Comparison of ENCODE assay signal across 1 cellular context in the genomic region with DNA sequence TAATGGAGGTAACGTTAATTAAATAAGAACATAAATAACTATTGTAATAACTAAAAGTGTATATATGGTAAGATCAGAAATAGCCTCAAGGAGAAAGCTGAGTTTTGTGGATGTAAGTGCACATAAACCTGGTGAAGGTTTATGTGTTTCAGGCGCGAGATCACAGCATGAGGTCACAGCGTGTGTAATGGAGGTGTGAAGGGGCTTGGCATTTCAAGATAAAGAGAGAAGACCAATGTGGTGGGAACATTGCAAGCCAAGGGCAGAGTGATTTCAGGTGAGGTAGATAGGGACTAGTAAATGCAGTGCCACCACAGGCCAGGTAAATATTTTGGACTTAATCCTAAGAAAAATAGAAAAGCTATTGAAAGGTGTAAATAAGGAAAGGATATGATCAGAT.
TF ChIP-seq lines count a peak whose summit lies in the region.

No MANE protein-coding gene starts in this region.

TF ChIP-seq in H1, 55 proteins besides CTCF, POLR2A, EP300 and RAD21:
- TF ChIP-seq, protein P1, sequence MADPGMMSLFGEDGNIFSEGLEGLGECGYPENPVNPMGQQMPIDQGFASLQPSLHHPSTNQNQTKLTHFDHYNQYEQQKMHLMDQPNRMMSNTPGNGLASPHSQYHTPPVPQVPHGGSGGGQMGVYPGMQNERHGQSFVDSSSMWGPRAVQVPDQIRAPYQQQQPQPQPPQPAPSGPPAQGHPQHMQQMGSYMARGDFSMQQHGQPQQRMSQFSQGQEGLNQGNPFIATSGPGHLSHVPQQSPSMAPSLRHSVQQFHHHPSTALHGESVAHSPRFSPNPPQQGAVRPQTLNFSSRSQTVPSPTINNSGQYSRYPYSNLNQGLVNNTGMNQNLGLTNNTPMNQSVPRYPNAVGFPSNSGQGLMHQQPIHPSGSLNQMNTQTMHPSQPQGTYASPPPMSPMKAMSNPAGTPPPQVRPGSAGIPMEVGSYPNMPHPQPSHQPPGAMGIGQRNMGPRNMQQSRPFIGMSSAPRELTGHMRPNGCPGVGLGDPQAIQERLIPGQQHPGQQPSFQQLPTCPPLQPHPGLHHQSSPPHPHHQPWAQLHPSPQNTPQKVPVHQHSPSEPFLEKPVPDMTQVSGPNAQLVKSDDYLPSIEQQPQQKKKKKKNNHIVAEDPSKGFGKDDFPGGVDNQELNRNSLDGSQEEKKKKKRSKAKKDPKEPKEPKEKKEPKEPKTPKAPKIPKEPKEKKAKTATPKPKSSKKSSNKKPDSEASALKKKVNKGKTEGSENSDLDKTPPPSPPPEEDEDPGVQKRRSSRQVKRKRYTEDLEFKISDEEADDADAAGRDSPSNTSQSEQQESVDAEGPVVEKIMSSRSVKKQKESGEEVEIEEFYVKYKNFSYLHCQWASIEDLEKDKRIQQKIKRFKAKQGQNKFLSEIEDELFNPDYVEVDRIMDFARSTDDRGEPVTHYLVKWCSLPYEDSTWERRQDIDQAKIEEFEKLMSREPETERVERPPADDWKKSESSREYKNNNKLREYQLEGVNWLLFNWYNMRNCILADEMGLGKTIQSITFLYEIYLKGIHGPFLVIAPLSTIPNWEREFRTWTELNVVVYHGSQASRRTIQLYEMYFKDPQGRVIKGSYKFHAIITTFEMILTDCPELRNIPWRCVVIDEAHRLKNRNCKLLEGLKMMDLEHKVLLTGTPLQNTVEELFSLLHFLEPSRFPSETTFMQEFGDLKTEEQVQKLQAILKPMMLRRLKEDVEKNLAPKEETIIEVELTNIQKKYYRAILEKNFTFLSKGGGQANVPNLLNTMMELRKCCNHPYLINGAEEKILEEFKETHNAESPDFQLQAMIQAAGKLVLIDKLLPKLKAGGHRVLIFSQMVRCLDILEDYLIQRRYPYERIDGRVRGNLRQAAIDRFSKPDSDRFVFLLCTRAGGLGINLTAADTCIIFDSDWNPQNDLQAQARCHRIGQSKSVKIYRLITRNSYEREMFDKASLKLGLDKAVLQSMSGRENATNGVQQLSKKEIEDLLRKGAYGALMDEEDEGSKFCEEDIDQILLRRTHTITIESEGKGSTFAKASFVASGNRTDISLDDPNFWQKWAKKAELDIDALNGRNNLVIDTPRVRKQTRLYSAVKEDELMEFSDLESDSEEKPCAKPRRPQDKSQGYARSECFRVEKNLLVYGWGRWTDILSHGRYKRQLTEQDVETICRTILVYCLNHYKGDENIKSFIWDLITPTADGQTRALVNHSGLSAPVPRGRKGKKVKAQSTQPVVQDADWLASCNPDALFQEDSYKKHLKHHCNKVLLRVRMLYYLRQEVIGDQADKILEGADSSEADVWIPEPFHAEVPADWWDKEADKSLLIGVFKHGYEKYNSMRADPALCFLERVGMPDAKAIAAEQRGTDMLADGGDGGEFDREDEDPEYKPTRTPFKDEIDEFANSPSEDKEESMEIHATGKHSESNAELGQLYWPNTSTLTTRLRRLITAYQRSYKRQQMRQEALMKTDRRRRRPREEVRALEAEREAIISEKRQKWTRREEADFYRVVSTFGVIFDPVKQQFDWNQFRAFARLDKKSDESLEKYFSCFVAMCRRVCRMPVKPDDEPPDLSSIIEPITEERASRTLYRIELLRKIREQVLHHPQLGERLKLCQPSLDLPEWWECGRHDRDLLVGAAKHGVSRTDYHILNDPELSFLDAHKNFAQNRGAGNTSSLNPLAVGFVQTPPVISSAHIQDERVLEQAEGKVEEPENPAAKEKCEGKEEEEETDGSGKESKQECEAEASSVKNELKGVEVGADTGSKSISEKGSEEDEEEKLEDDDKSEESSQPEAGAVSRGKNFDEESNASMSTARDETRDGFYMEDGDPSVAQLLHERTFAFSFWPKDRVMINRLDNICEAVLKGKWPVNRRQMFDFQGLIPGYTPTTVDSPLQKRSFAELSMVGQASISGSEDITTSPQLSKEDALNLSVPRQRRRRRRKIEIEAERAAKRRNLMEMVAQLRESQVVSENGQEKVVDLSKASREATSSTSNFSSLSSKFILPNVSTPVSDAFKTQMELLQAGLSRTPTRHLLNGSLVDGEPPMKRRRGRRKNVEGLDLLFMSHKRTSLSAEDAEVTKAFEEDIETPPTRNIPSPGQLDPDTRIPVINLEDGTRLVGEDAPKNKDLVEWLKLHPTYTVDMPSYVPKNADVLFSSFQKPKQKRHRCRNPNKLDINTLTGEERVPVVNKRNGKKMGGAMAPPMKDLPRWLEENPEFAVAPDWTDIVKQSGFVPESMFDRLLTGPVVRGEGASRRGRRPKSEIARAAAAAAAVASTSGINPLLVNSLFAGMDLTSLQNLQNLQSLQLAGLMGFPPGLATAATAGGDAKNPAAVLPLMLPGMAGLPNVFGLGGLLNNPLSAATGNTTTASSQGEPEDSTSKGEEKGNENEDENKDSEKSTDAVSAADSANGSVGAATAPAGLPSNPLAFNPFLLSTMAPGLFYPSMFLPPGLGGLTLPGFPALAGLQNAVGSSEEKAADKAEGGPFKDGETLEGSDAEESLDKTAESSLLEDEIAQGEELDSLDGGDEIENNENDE (IDR thresholded peaks at IDR 0.05; ENCODE audit: insufficient replicate concordance, low read length) = no peak
- no peak for TF ChIP-seq YY1 (IDR thresholded peaks at IDR 0.05; ENCODE audit: low read depth, low read length)
- TF ChIP-seq E2F6 (IDR thresholded peaks at IDR 0.05) = peak; percentile 33; the same call in 1 of the 2 replicates
- TF ChIP-seq BRCA1 (IDR thresholded peaks at IDR 0.05; ENCODE audit: low read depth, low read length) = no peak
- no peak for TF ChIP-seq CHD2 (IDR thresholded peaks at IDR 0.05; ENCODE audit: low read length)
TF ChIP-seq in H1: peak in this region for 1.
